31 cellular contexts compared by ENCODE assay signal in the genomic region with DNA sequence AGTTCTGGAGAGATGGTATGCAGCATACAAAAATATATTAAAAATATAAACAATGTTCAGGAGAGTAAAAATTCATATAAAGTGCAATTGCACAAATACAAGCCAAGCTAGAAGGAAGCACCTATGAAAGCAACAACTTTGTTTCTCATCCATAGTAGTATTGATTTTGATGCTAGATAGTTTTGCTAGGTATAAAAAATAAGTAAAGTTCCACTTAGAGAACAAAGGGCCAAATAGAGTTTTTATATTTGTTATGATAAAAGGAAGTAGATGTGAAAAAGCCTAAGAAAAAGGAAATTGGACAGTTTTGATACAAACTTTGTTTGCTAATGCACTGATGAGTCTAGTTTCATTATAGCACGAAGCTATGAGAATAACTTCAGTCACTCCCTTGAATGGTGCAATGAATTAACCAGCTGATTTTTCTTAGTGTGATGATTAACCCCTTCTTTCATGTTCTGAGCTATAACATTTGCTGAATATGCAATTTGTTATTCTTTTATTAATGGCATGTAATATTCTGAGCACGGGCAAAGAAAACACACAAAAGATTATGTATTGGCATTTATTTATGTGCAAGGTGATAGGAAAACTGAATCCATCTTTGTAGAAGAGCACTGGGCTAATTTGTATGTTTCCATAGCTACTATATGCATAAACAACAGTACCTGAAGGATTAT. TPM values are rescaled to one million over a fixed set of nuclear protein-coding genes. Genes with fewer than 3 reads are reported as not detected.
"Had no signal": no experiment of that assay in that cellular context is flagged by ENCODE, and none has a peak within 500 bp of the region (broad histone marks: within the 10 kb centered on the region; RNA-seq: fewer than 3 reads in every experiment).

No MANE protein-coding gene starts in this region.

- H3K4me3 ChIP-seq: neural progenitor cell, ovary, psoas muscle, skin epidermis, smooth muscle cell, spleen, suprapubic skin, testis, tibial artery, transverse colon, upper lobe of right lung, uterus had no signal

- H2AFZ ChIP-seq: neural progenitor cell, parathyroid adenoma had no signal

- H3K9ac ChIP-seq: neural progenitor cell, parathyroid adenoma had no signal

- H3K79me2 ChIP-seq: parathyroid adenoma had no signal

- H3K36me3 ChIP-seq: neural progenitor cell, ovary, spleen, suprapubic skin, tibial artery, transverse colon, upper lobe of right lung, uterus had no signal

- H3K27me3 ChIP-seq: neural progenitor cell, ovary, spleen, suprapubic skin, testis, tibial artery, transverse colon, upper lobe of right lung, uterus had no signal

- H3K4me1 ChIP-seq: neural progenitor cell, parathyroid adenoma, psoas muscle, spleen, suprapubic skin, testis, tibial artery, transverse colon, upper lobe of right lung, uterus had no signal

- H3K9me3 ChIP-seq: testis, uterus had no signal

- ATAC-seq: natural killer cell; psoas muscle; right cardiac atrium; sciatic nerve; stimulated activated memory B cell treated with anti-CD40 and anti-IgM and Interleukin-4, amounts not matched to agents 10 μg/mL and 1 μg/mL and 100 μg/mL, for 72 hours; stimulated activated naive CD8-positive, alpha-beta T cell treated with anti-CD3 and anti-CD28 coated beads, Interleukin-15, amount 100 ng/mL, for 72 hours; stimulated activated naive CD8-positive, alpha-beta T cell treated with anti-CD3 and anti-CD28 coated beads, Interleukin-15, Interleukin-2, amounts not matched to agents 100 U/mL and 50 U/mL, for 24 hours; upper lobe of right lung had no signal

- H3K4me2 ChIP-seq: neural progenitor cell, smooth muscle cell had no signal

- DNase-seq: natural killer cell; occipital lobe; ovary; posterior cingulate gyrus; psoas muscle; right cardiac atrium; spleen; stimulated activated CD4-positive, alpha-beta T cell treated with anti-CD3 and anti-CD28 coated beads, Interleukin-12 subunit alpha, Interleukin-12 subunit beta, amount 100 ng/mL, for 4 hours; stimulated activated CD4-positive, alpha-beta T cell treated with anti-CD3 and anti-CD28 coated beads, Interleukin-1b, Interleukin-23, amount 100 ng/mL, for 48 hours; stimulated activated CD4-positive, alpha-beta T cell treated with anti-CD3 and anti-CD28 coated beads, Interleukin-4, amount 100 ng/mL, for 1 hour; stimulated activated CD4-positive, alpha-beta T cell treated with anti-CD3 and anti-CD28 coated beads, Interleukin-4, amount 100 ng/mL, for 4 hours; stimulated activated CD8-positive, alpha-beta memory T cell treated with anti-CD3 and anti-CD28 coated beads, Interleukin-4, amount 100 ng/mL, for 48 hours; stimulated activated naive CD4-positive, alpha-beta T cell; stimulated activated naive CD8-positive, alpha-beta T cell treated with anti-CD3 and anti-CD28 coated beads, Interleukin-15, amount 100 ng/mL, for 72 hours; stimulated activated naive CD8-positive, alpha-beta T cell treated with anti-CD3 and anti-CD28 coated beads, Interleukin-15, Interleukin-2, amounts not matched to agents 100 U/mL and 50 U/mL, for 24 hours; substantia nigra; testis; tibial artery; transverse colon; upper lobe of right lung; uterus had no signal

- H3K27ac ChIP-seq: neural progenitor cell, ovary, parathyroid adenoma, psoas muscle, skin epidermis, spleen, suprapubic skin, testis, tibial artery, transverse colon, upper lobe of right lung, uterus had no signal

RNA-seq across cellular contexts. Expression of gene SLC5A7, which starts 24.7 kb away (rescaled TPM):
- total RNA-seq: natural killer cell, osteoblast, renal cortical epithelial cell, sciatic nerve, spleen, suprapubic skin had no signal
- polyA plus RNA-seq: neural cell, psoas muscle, smooth muscle cell had no signal
